11 cellular contexts compared by ENCODE assay signal in the genomic region with DNA sequence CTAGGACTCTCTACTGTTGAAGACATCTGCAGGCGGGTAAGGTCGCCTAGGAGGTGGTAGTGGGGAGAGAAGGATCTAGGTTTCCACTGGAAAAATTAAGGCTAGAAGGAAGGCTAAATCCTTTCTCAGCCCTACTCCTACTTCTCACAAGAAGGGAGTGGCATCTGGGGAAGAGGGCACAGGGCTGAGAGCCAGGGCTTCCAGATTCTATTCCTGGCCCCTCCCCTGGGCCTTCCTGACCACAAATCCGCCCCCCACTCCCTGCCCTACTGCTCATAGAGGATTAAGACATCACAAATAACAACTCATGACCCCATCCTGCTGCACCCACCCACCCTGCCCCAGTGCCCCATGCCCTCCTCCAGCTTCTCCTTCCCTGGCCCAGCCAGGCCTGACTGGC. TPM values are rescaled to one million over a fixed set of nuclear protein-coding genes. Genes with fewer than 3 reads are reported as not detected.
DNase-seq lines count a peak whose midpoint lies in the region; ATAC-seq and TF ChIP-seq lines count a peak whose summit lies in the region.
"Had no signal": no experiment of that assay in that cellular context is flagged by ENCODE, and none has a peak within 500 bp of the region (broad histone marks: within the 10 kb centered on the region; RNA-seq: fewer than 3 reads in every experiment).

No MANE protein-coding gene starts in this region.

- H3K4me1 Mint-ChIP-seq in MCF 10A (ENCODE audit: insufficient read depth, unreplicated experiment): peaks cover 59% of the 10 kb centered on the region
- peaks cover 5 to 10% (median 6%) of the 10 kb centered on the region in 3 donors for H3K4me1 Mint-ChIP-seq in CD8-positive, alpha-beta memory T cell

- peak overlapping the region; percentile 97 for H3K4me3 Mint-ChIP-seq in MCF 10A (ENCODE audit: unreplicated experiment)
- H3K4me3 Mint-ChIP-seq in CD8-positive, alpha-beta memory T cell: peak overlapping the region in 1 of 7 donors; percentile 24
- H3K4me3 Mint-ChIP-seq: stimulated activated naive CD8-positive, alpha-beta T cell treated with anti-CD3 and anti-CD28 coated beads, Interleukin-15, Interleukin-2, amounts not matched to agents 100 ng/mL and 50 ng/mL, for 24 hours had no signal

- no TSS peak for BruUV-seq in MCF 10A (replicated peaks; lab: Mats Ljungman, UMichigan)

- H3K27ac ChIP-seq in left lung: peak overlapping the region; percentile 39 to 61
- H3K27ac ChIP-seq in temporal lobe (ENCODE audit: low read depth, low read length): peak overlapping the region; percentile 54
- H3K27ac ChIP-seq in CD8-positive, alpha-beta memory T cell (ENCODE audit: low read depth, low read length): no peak overlapping the region

- H3K4me3 ChIP-seq in left lung: peak overlapping the region; percentile 31 to 58
- H3K4me3 ChIP-seq in CD8-positive, alpha-beta memory T cell (ENCODE audit: low read length): no peak overlapping the region

- DNase-seq in HT-29 (ENCODE audit: low spot score) (peak; percentile 33), MCF 10A (ENCODE audit: unreplicated experiment) (peak; percentile 91), left lung (peak in 1 of 2 donors; percentile 80), GOT3 (lab: John Stamatoyannopoulos, UW) (no peak), left lobe of liver (ENCODE audit: low spot score) (no peak)
- DNase-seq in CD8-positive, alpha-beta memory T cell: no peak
- DNase-seq: H7, occipital lobe had no signal

- H3K4me1 ChIP-seq in left lung: peaks cover 28 to 51% of the 10 kb centered on the region in 2 donors
- H3K4me1 ChIP-seq in CD8-positive, alpha-beta memory T cell (ENCODE audit: insufficient read depth, low read length): no peaks in the 10 kb centered on the region

- TF ChIP-seq CTCF in MCF 10A (IDR thresholded peaks at IDR 0.05; ENCODE audit: unreplicated experiment): no peak
- no peak for TF ChIP-seq CTCF in left lung (IDR thresholded peaks at IDR 0.05)

- intact Hi-C loops in MCF 10A (cut with micrococcal nuclease): loop anchor here (1.0 kb wide), 1 partner anchor 18 kb away; no protein-coding TSS in a partner anchor
- intact Hi-C loops in left lung (cut with DNase I): no loop called here

- POLR2A ChIA-PET in MCF 10A (lab: Yijun Ruan, JAX): interaction anchor here (0.8 to 43.8 kb wide), 9 partner anchors 8 to 300 kb away, joined by 3 to 1388 read pairs (median 6); partner anchors contain the start of genes CSRP1 and PHLDA3
- POLR2A ChIA-PET in CD8-positive, alpha-beta memory T cell (lab: Charles Lee): no interaction called here

- no peaks in the 10 kb centered on the region for H3K9me3 ChIP-seq in left lung
- no peaks in the 10 kb centered on the region for H3K9me3 ChIP-seq in CD8-positive, alpha-beta memory T cell (ENCODE audit: low read length)

- H3K36me3 Mint-ChIP-seq in MCF 10A (ENCODE audit: insufficient read depth, unreplicated experiment): peaks cover 75% of the 10 kb centered on the region
- H3K36me3 Mint-ChIP-seq in CD8-positive, alpha-beta memory T cell: no peaks in the 10 kb centered on the region

- peaks cover 0 to 19% of the 10 kb centered on the region in 2 donors for H3K36me3 ChIP-seq in left lung
- H3K36me3 ChIP-seq in CD8-positive, alpha-beta memory T cell (ENCODE audit: insufficient read depth, low read length): no peaks in the 10 kb centered on the region

- no peaks in the 10 kb centered on the region for H3K9me3 Mint-ChIP-seq in MCF 10A (ENCODE audit: unreplicated experiment)
- no peaks in the 10 kb centered on the region for H3K9me3 Mint-ChIP-seq in CD8-positive, alpha-beta memory T cell
- H3K9me3 Mint-ChIP-seq: stimulated activated naive CD8-positive, alpha-beta T cell treated with anti-CD3 and anti-CD28 coated beads, Interleukin-15, Interleukin-2, amounts not matched to agents 100 ng/mL and 50 ng/mL, for 24 hours had no signal

- peaks cover 0 to 32% of the 10 kb centered on the region in 2 donors for H3K27me3 ChIP-seq in left lung
- H3K27me3 ChIP-seq in CD8-positive, alpha-beta memory T cell (ENCODE audit: insufficient read depth, low read length, poor library complexity, severe bottlenecking): peaks cover 9% of the 10 kb centered on the region

- ATAC-seq in left lung (peak; percentile 38), HG03432 (IDR thresholded peaks at IDR 0.05; ENCODE audit: unreplicated experiment) (no peak), left lobe of liver (no peak)

- peak overlapping the region; percentile 90 for H3K27ac Mint-ChIP-seq in MCF 10A (ENCODE audit: low read depth, unreplicated experiment)
- H3K27ac Mint-ChIP-seq in CD8-positive, alpha-beta memory T cell: no peak overlapping the region
- H3K27ac Mint-ChIP-seq: stimulated activated naive CD8-positive, alpha-beta T cell treated with anti-CD3 and anti-CD28 coated beads, Interleukin-15, Interleukin-2, amounts not matched to agents 100 ng/mL and 50 ng/mL, for 24 hours had no signal

- CTCF ChIA-PET in MCF 10A (lab: Yijun Ruan, JAX): interaction anchor here (0.7 to 70.3 kb wide), 8 partner anchors 11 to 188 kb away, joined by 3 to 3816 read pairs (median 4); partner anchors contain the start of gene CSRP1
- CTCF ChIA-PET in CD8-positive, alpha-beta memory T cell (lab: Charles Lee): interaction anchor here (1.2 to 3.2 kb wide), 3 partner anchors 15 to 46 kb away, joined by 3 to 11 read pairs (median 3); no protein-coding TSS in a partner anchor

- no peaks in the 10 kb centered on the region for H3K27me3 Mint-ChIP-seq in MCF 10A (ENCODE audit: insufficient read depth, unreplicated experiment)
- H3K27me3 Mint-ChIP-seq in CD8-positive, alpha-beta memory T cell: peaks cover 21 to 48% of the 10 kb centered on the region in 2 donors

RNA-seq across cellular contexts. Expression of gene PHLDA3, which starts 2.5 kb away (rescaled TPM):
- total RNA-seq in HT-29 (2014; rRNA removed; shearing (Covaris generic)): 39.4 and 49.4 TPM in 2 replicates
- total RNA-seq in MCF 10A (2022): 169 and 204 TPM in 2 replicates
- total RNA-seq in left lung: 10 to 100 TPM; 46.8 to 82.7 TPM
- total RNA-seq in temporal lobe: 7.1 TPM
- 10 to 100 TPM; 18.6 to 22.7 TPM for total RNA-seq in CD8-positive, alpha-beta memory T cell
- polyA plus RNA-seq in CD8-positive, alpha-beta memory T cell: 1.0 TPM
- 1.8 TPM for total RNA-seq in left lobe of liver

RNA-seq across cellular contexts. Expression of gene CSRP1, which starts 40.4 kb away (rescaled TPM):
- total RNA-seq in HT-29 (2014; rRNA removed; shearing (Covaris generic)): 183 and 213 TPM in 2 replicates
- 263 and 358 TPM in 2 replicates for total RNA-seq in MCF 10A (2022)
- 100 to 1,000 TPM; 216 to 235 TPM for total RNA-seq in left lung
- total RNA-seq in temporal lobe: 23.1 TPM
- 10 to 100 TPM; 66.9 to 67.6 TPM for total RNA-seq in CD8-positive, alpha-beta memory T cell
- 65.0 TPM for polyA plus RNA-seq in CD8-positive, alpha-beta memory T cell
- total RNA-seq in left lobe of liver: 67.7 TPM

RNA-seq across cellular contexts. Expression of gene TNNI1, which starts 45.0 kb away (rescaled TPM):
- total RNA-seq in HT-29 (2014; rRNA removed; shearing (Covaris generic)): not detected in 2 replicates
- 0.05 TPM in 1 of 2 replicates, not detected in the other for total RNA-seq in MCF 10A (2022)
- total RNA-seq in left lung: under 1 TPM in 1 of 2 donors, not detected in 1; 0.38 TPM
- not detected for total RNA-seq in temporal lobe
- total RNA-seq in CD8-positive, alpha-beta memory T cell: not detected
- not detected for polyA plus RNA-seq in CD8-positive, alpha-beta memory T cell
- total RNA-seq in left lobe of liver: not detected
- total RNA-seq: occipital lobe had no signal

Comparison
In these comparisons a context has a peak if more than half of its experiments do, and no peak if none do; other contexts are left out.
1. DNase-seq: peak in HT-29 (single experiment) and MCF 10A (single experiment); none in CD8-positive, alpha-beta memory T cell (0 of 5), GOT3 (single experiment) and left lobe of liver (single experiment).